3 cellular contexts compared by ENCODE assay signal in genomic region chr1:116758456-116758815, GRCh38. TPM values are rescaled to one million over a fixed set of nuclear protein-coding genes. Genes with fewer than 3 reads are reported as not detected.
"Had no signal": no experiment of that assay in that cellular context is flagged by ENCODE, and none has a peak within 500 bp of the region (broad histone marks: within the 10 kb centered on the region; RNA-seq: fewer than 3 reads in every experiment).

No MANE protein-coding gene starts in this region.

RNA-seq across cellular contexts. Expression of gene CD2, which starts 4.2 kb away (rescaled TPM):
- total RNA-seq: foreskin keratinocyte, neural crest cell, osteoblast had no signal
- polyA plus RNA-seq: foreskin keratinocyte had no signal
